27 cellular contexts compared by ENCODE assay signal in genomic region chr1:1784933-1785332, GRCh38. TPM values are rescaled to one million over a fixed set of nuclear protein-coding genes. Genes with fewer than 3 reads are reported as not detected.
A peak's percentile ranks its signal among the peaks of the same experiment; 100 is the strongest.
DNase-seq lines count a peak whose midpoint lies in the region; ATAC-seq and TF ChIP-seq lines count a peak whose summit lies in the region.
"Had no signal": no experiment of that assay in that cellular context is flagged by ENCODE, and none has a peak within 500 bp of the region (broad histone marks: within the 10 kb centered on the region; RNA-seq: fewer than 3 reads in every experiment).

No MANE protein-coding gene starts in this region.

- H3K27ac ChIP-seq in OCI-LY1 (ENCODE audit: low read depth, low read length, poor library complexity, severe bottlenecking), result peak overlapping the region; percentile 29
- no peak overlapping the region for H3K27ac ChIP-seq in ovary
- H3K27ac ChIP-seq: HL-60, left ventricle myocardium inferior, suprapubic skin had no signal

- H3K36me3 Mint-ChIP-seq in activated T-cell treated with anti-CD3 and anti-CD28 coated beads, Interleukin-2, amount 50 U/mL, for 24 hours (ENCODE audit: low read depth), result peaks cover 61% of the 10 kb centered on the region
- H3K36me3 Mint-ChIP-seq in immature natural killer cell, result peaks cover 17 to 27% (median 19%) of the 10 kb centered on the region in 3 donors
- peaks cover 88% of the 10 kb centered on the region for H3K36me3 Mint-ChIP-seq in stimulated activated effector memory CD8-positive, alpha-beta T cell treated with anti-CD3 and anti-CD28 coated beads, Interleukin-12 subunit alpha, Interleukin-12 subunit beta, amount 100 ng/mL, for 72 hours

- H3K27me3 ChIP-seq in OCI-LY1 (ENCODE audit: insufficient read depth, low read length) (no peaks in the 10 kb centered on the region), ovary (no peaks in the 10 kb centered on the region)
- H3K27me3 ChIP-seq: suprapubic skin had no signal

- peaks cover 32% of the 10 kb centered on the region for H3K4me1 Mint-ChIP-seq in activated T-cell treated with anti-CD3 and anti-CD28 coated beads, Interleukin-2, amount 50 U/mL, for 24 hours (ENCODE audit: low read depth)
- H3K4me1 Mint-ChIP-seq in immature natural killer cell, result peaks cover 33 to 37% of the 10 kb centered on the region in 2 donors
- peaks cover 32% of the 10 kb centered on the region for H3K4me1 Mint-ChIP-seq in stimulated activated effector memory CD8-positive, alpha-beta T cell treated with anti-CD3 and anti-CD28 coated beads, Interleukin-12 subunit alpha, Interleukin-12 subunit beta, amount 100 ng/mL, for 72 hours

- no peak overlapping the region for H3K4me2 ChIP-seq in OCI-LY1 (ENCODE audit: low read length)

- no peaks in the 10 kb centered on the region for H3K9me3 ChIP-seq in OCI-LY1 (ENCODE audit: low read length)
- no peaks in the 10 kb centered on the region for H3K9me3 ChIP-seq in ovary
- H3K9me3 ChIP-seq: left ventricle myocardium inferior, suprapubic skin had no signal

- no peaks in the 10 kb centered on the region for H3K9me2 ChIP-seq in OCI-LY1 (ENCODE audit: low read depth, low read length)

- H3K4me3 ChIP-seq in OCI-LY1 (ENCODE audit: low read depth, low read length, poor library complexity, severe bottlenecking) (no peak overlapping the region), ovary (no peak overlapping the region)
- H3K4me3 ChIP-seq: left ventricle myocardium inferior, suprapubic skin had no signal

- H3K4me1 ChIP-seq in OCI-LY1 (ENCODE audit: insufficient read depth, low read length, severe bottlenecking) (peaks cover 46% of the 10 kb centered on the region), ovary (ENCODE audit: insufficient read depth) (peaks cover 26% of the 10 kb centered on the region)

- peaks cover 11% of the 10 kb centered on the region; the same call in 1 of the 2 replicates for H3F3A ChIP-seq in OCI-LY1 (ENCODE audit: insufficient read depth, low read length)

- no peak overlapping the region for H3K4me3 Mint-ChIP-seq in activated T-cell treated with anti-CD3 and anti-CD28 coated beads, Interleukin-2, amount 50 U/mL, for 24 hours
- H3K4me3 Mint-ChIP-seq in immature natural killer cell, result no peak overlapping the region
- no peak overlapping the region for H3K4me3 Mint-ChIP-seq in stimulated activated effector memory CD8-positive, alpha-beta T cell treated with anti-CD3 and anti-CD28 coated beads, Interleukin-12 subunit alpha, Interleukin-12 subunit beta, amount 100 ng/mL, for 72 hours
- H3K4me3 Mint-ChIP-seq: activated T-cell treated with anti-CD3 and anti-CD28 coated beads, Interleukin-2, amount 50 U/mL, for 4 hours; mesothelial cell of epicardium; T-helper 2 cell treated with Interferon-gamma antibody and Interleukin-4, amounts not matched to agents 5 μg/mL and 100 μg/mL, for 36 hours had no signal

- 88 to 92% (median 89%) methylated on average over 13 of the region's 13 CpGs for WGBS in ovary, 3 donors

- no peak for TF ChIP-seq EP300 in ovary (IDR thresholded peaks at IDR 0.05)

- no peak for ATAC-seq in stimulated activated effector memory CD8-positive, alpha-beta T cell treated with anti-CD3 and anti-CD28 coated beads, Interleukin-12 subunit alpha, Interleukin-12 subunit beta, amount 100 ng/mL, for 72 hours
- ATAC-seq in GM19328 (IDR thresholded peaks at IDR 0.05; ENCODE audit: unreplicated experiment), result no peak
- ATAC-seq: activated T-cell treated with anti-CD3 and anti-CD28 coated beads, Interleukin-2, amount 50 U/mL, for 4 hours; effector memory CD8-positive, alpha-beta T cell; Panc1 had no signal

- intact Hi-C loops in ovary (cut with DNase I), result loop anchor here in 2 of 4 donors (5.0 to 10.0 kb wide), 2 partner anchors 110 to 122 kb away; partner anchors contain the start of gene GNB1 (in 1 of the 2)

- TF ChIP-seq POLR2A in ovary (IDR thresholded peaks at IDR 0.05), result no peak

- H3K36me3 ChIP-seq in OCI-LY1 (ENCODE audit: insufficient read depth, low read length), result peaks cover 54% of the 10 kb centered on the region
- no peaks in the 10 kb centered on the region for H3K36me3 ChIP-seq in ovary

- H3K27me3 Mint-ChIP-seq in activated T-cell treated with anti-CD3 and anti-CD28 coated beads, Interleukin-2, amount 50 U/mL, for 24 hours, result no peaks in the 10 kb centered on the region
- H3K27me3 Mint-ChIP-seq in immature natural killer cell (ENCODE audit: low read depth in 3 of 3), result peaks cover 3 to 13% (median 13%) of the 10 kb centered on the region in 3 donors
- H3K27me3 Mint-ChIP-seq: effector memory CD8-positive, alpha-beta T cell had no signal

- no peaks in the 10 kb centered on the region for H3K79me2 ChIP-seq in OCI-LY1 (ENCODE audit: insufficient read depth, low read length)

- no peaks in the 10 kb centered on the region for H3K9me3 Mint-ChIP-seq in activated T-cell treated with anti-CD3 and anti-CD28 coated beads, Interleukin-2, amount 50 U/mL, for 24 hours
- H3K9me3 Mint-ChIP-seq in immature natural killer cell, result no peaks in the 10 kb centered on the region
- H3K9me3 Mint-ChIP-seq in stimulated activated effector memory CD8-positive, alpha-beta T cell treated with anti-CD3 and anti-CD28 coated beads, Interleukin-12 subunit alpha, Interleukin-12 subunit beta, amount 100 ng/mL, for 72 hours, result no peaks in the 10 kb centered on the region
- H3K9me3 Mint-ChIP-seq: activated T-cell treated with anti-CD3 and anti-CD28 coated beads, Interleukin-2, amount 50 U/mL, for 4 hours; effector memory CD8-positive, alpha-beta T cell; mesothelial cell of epicardium; T-helper 2 cell treated with Interferon-gamma antibody and Interleukin-4, amounts not matched to agents 5 μg/mL and 100 μg/mL, for 36 hours had no signal

- no peak overlapping the region for H2AFZ ChIP-seq in OCI-LY1 (ENCODE audit: low read length)

- TF ChIP-seq CTCF in OCI-LY1 (IDR thresholded peaks at IDR 0.05; ENCODE audit: low read length) (no peak), ovary (IDR thresholded peaks at IDR 0.05) (no peak)

- DNase-seq in activated T-cell treated with anti-CD3 and anti-CD28 coated beads, Interleukin-2, amount 50 U/mL, for 24 hours, result no peak
- no peak for DNase-seq in activated T-cell treated with anti-CD3 and anti-CD28 coated beads, Interleukin-2, amount 50 U/mL, for 1 hour
- DNase-seq in immature natural killer cell (no peak), AG08396 (ENCODE audit: low spot score) (no peak), ovary (no peak)
- no peak for DNase-seq in stimulated activated effector memory CD8-positive, alpha-beta T cell treated with anti-CD3 and anti-CD28 coated beads, Interleukin-12 subunit alpha, Interleukin-12 subunit beta, amount 100 ng/mL, for 72 hours (ENCODE audit: low spot score in 2 of 2)
- DNase-seq: activated gamma-delta T cell treated with Interleukin-2 at 50 U/mL for 16 hours; activated T-cell treated with anti-CD3 and anti-CD28 coated beads, Interleukin-2, amount 50 U/mL, for 4 hours; caudate nucleus; DMS53; effector memory CD8-positive, alpha-beta T cell; glutamatergic neuron; left ventricle myocardium inferior; MM.1S; NCI-H1436; NCI-H226; NCI-H526 treated with DMSO at 0.1 percent for 48 hours; NK-92 treated with Interleukin-12 subunit alpha and Interleukin-12 subunit beta, amount 100 ng/mL, for 24 hours; SHP77 treated with DMSO at 0.1 percent for 48 hours; stimulated activated naive CD4-positive, alpha-beta T cell had no signal

- H3K9ac ChIP-seq in OCI-LY1 (ENCODE audit: low read length), result no peak overlapping the region

- peak overlapping the region; percentile 48 for H3K27ac Mint-ChIP-seq in activated T-cell treated with anti-CD3 and anti-CD28 coated beads, Interleukin-2, amount 50 U/mL, for 24 hours
- peak overlapping the region in 5 of 6 donors; percentile 7 to 73 (median 46) for H3K27ac Mint-ChIP-seq in immature natural killer cell
- H3K27ac Mint-ChIP-seq in stimulated activated effector memory CD8-positive, alpha-beta T cell treated with anti-CD3 and anti-CD28 coated beads, Interleukin-12 subunit alpha, Interleukin-12 subunit beta, amount 100 ng/mL, for 72 hours, result peak overlapping the region; percentile 55
- H3K27ac Mint-ChIP-seq: effector memory CD8-positive, alpha-beta T cell; mesothelial cell of epicardium; T-helper 2 cell treated with Interferon-gamma antibody and Interleukin-4, amounts not matched to agents 5 μg/mL and 100 μg/mL, for 36 hours had no signal

- no peaks in the 10 kb centered on the region for H4K20me1 ChIP-seq in OCI-LY1 (ENCODE audit: insufficient read depth, low read length)

RNA-seq across cellular contexts. Expression of gene NADK, which starts 6.7 kb away (rescaled TPM):
- 10 to 100 TPM; 30.9 to 53.3 (median 37.3) TPM for polyA plus RNA-seq in immature natural killer cell
- 10 to 100 TPM; 45.1 to 76.0 (median 62.7) TPM for total RNA-seq in ovary
- 10 to 100 TPM; 21.8 to 57.0 TPM for polyA plus RNA-seq in ovary
